14 cellular contexts compared by ENCODE assay signal in genomic region chr7:41824284-41824683, GRCh38.
A peak's percentile ranks its signal among the peaks of the same experiment; 100 is the strongest.
DNase-seq lines count a peak whose midpoint lies in the region; ATAC-seq, FAIRE-seq and TF ChIP-seq lines count a peak whose summit lies in the region.
"Had no signal": no experiment of that assay in that cellular context is flagged by ENCODE, and none has a peak within 500 bp of the region (broad histone marks: within the 10 kb centered on the region; RNA-seq: fewer than 3 reads in every experiment).

No MANE protein-coding gene starts in this region.

- no peak overlapping the region for H3K27ac ChIP-seq in endothelial cell of umbilical vein (ENCODE audit: insufficient read depth, low read depth, low read length)
- H3K27ac ChIP-seq in vagina: no peak overlapping the region
- H3K27ac ChIP-seq: suprapubic skin had no signal

- no peaks in the 10 kb centered on the region for H3K79me2 ChIP-seq in endothelial cell of umbilical vein (ENCODE audit: control insufficient read depth, insufficient read depth, low read length)

- ATAC-seq in GM21576 (IDR thresholded peaks at IDR 0.05; ENCODE audit: unreplicated experiment): no peak

- H3K4me1 ChIP-seq in endothelial cell of umbilical vein (ENCODE audit: control insufficient read depth, extremely low read depth, insufficient read depth, low read length) (no peaks in the 10 kb centered on the region), vagina (no peaks in the 10 kb centered on the region)
- H3K4me1 ChIP-seq: suprapubic skin had no signal

- no peak overlapping the region for H3K9ac ChIP-seq in endothelial cell of umbilical vein (replicated peaks; ENCODE audit: extremely low read depth, insufficient read depth, low read length)

- H3K9me1 ChIP-seq in endothelial cell of umbilical vein (replicated peaks; ENCODE audit: control insufficient read depth, extremely low read depth, insufficient read depth, low read length): no peaks in the 10 kb centered on the region

- no TSS peak for BruUV-seq in endothelial cell of umbilical vein (replicated peaks; lab: Mats Ljungman, UMichigan)

- TF ChIP-seq POLR2A in NB4 (IDR thresholded peaks at IDR 0.05; ENCODE audit: extremely low read depth, insufficient read length) (no peak), endothelial cell of umbilical vein (IDR thresholded peaks at IDR 0.05; ENCODE audit: low read depth, low read length) (no peak), vagina (IDR thresholded peaks at IDR 0.05) (no peak)

- intact Hi-C loops in endothelial cell of umbilical vein (cut with micrococcal nuclease): no loop called here
- intact Hi-C loops in vagina (cut with DNase I): no loop called here

- H3K36me3 ChIP-seq in endothelial cell of umbilical vein (ENCODE audit: control insufficient read depth in 2 of 2, extremely low read depth in 1 of 2, insufficient read depth in 2 of 2, low read length in 2 of 2) (no peaks in the 10 kb centered on the region), vagina (no peaks in the 10 kb centered on the region)
- H3K36me3 ChIP-seq: suprapubic skin had no signal

- H3K9me3 ChIP-seq in endothelial cell of umbilical vein (replicated peaks; ENCODE audit: control insufficient read depth, insufficient read depth, low read length) (no peaks in the 10 kb centered on the region), vagina (no peaks in the 10 kb centered on the region)
- H3K9me3 ChIP-seq: suprapubic skin had no signal

- CTCF ChIA-PET in endothelial cell of umbilical vein (lab: Charles Lee): no interaction called here

- no peaks in the 10 kb centered on the region for H3K27me3 ChIP-seq in endothelial cell of umbilical vein (ENCODE audit: control insufficient read depth in 2 of 2, insufficient read depth in 2 of 2, low read length in 2 of 2)
- no peaks in the 10 kb centered on the region for H3K27me3 ChIP-seq in vagina
- H3K27me3 ChIP-seq: suprapubic skin had no signal

- peak; percentile 18 for FAIRE-seq in endothelial cell of umbilical vein (lab: Jason Lieb, UNC)

- DNase-seq in A172 (ENCODE audit: low spot score) (peak; percentile 10), GM12865 (ENCODE audit: low read depth) (peak; percentile 13), NB4 (ENCODE audit: low read depth) (peak; percentile 82), endothelial cell of umbilical vein (ENCODE audit: low read depth, low spot score) (no peak), SHP77 treated with DMSO at 0.1 percent for 48 hours (lab: John Stamatoyannopoulos, UW) (no peak), vagina (ENCODE audit: extremely low spot score in 2 of 2) (no peak), NCI-H2227 (lab: John Stamatoyannopoulos, UW; ENCODE audit: unreplicated experiment) (no peak)
- DNase-seq: activated gamma-delta T cell treated with Interleukin-2 at 50 U/mL for 16 hours; AML-193; central memory CD4-positive, alpha-beta T cell; head of caudate nucleus; kidney glomerular epithelial cell had no signal

- no peak overlapping the region for H2AFZ ChIP-seq in endothelial cell of umbilical vein (ENCODE audit: low read depth, low read length)

- dilution Hi-C loops in endothelial cell of umbilical vein (cut with MboI; ENCODE audit: extremely low pct_ligation_motif_present, low sequenced_read_pairs): no loop called here

- no peak overlapping the region for H3K4me3 ChIP-seq in GM12865 (ENCODE audit: low read depth, low read length)
- no peak overlapping the region for H3K4me3 ChIP-seq in NB4 (ENCODE audit: low read depth, low read length)
- no peak overlapping the region for H3K4me3 ChIP-seq in endothelial cell of umbilical vein (replicated peaks in 1 of 3; ENCODE audit: insufficient read depth in 1 of 3, low read depth in 1 of 3, low read length in 3 of 3)
- H3K4me3 ChIP-seq in vagina: no peak overlapping the region
- H3K4me3 ChIP-seq: suprapubic skin had no signal

- H3K4me2 ChIP-seq in endothelial cell of umbilical vein (ENCODE audit: insufficient read depth, low read length): no peak overlapping the region

- no peaks in the 10 kb centered on the region for H4K20me1 ChIP-seq in endothelial cell of umbilical vein (replicated peaks; ENCODE audit: control insufficient read depth, extremely low read depth, insufficient read depth, low read length)

- POLR2A ChIA-PET in endothelial cell of umbilical vein (lab: Charles Lee): no interaction called here

- no peak for TF ChIP-seq CTCF in GM12865 (IDR thresholded peaks at IDR 0.05; ENCODE audit: insufficient read depth, low read depth, low read length, missing control alignments)
- TF ChIP-seq CTCF in NB4 (IDR thresholded peaks at IDR 0.05; ENCODE audit: low read depth, low read length): no peak
- TF ChIP-seq CTCF in endothelial cell of umbilical vein (IDR thresholded peaks at IDR 0.05; ENCODE audit: extremely low read depth in 1 of 2, insufficient read depth in 1 of 2, low read depth in 1 of 2, low read length in 2 of 2): no peak
- no peak for TF ChIP-seq CTCF in vagina (IDR thresholded peaks at IDR 0.05)

TF ChIP-seq in endothelial cell of umbilical vein, 7 proteins besides CTCF, POLR2A, EP300 and RAD21:
- TF ChIP-seq MAX (IDR thresholded peaks at IDR 0.05; ENCODE audit: insufficient read depth, insufficient read length) (no peak), FOS (IDR thresholded peaks at IDR 0.05; ENCODE audit: borderline replicate concordance, insufficient read depth, low read length) (peak; percentile 22)

Comparison
In these comparisons a context has a peak if more than half of its experiments do, and no peak if none do; other contexts are left out.
1. DNase-seq: peak in A172 (single experiment), GM12865 (single experiment) and NB4 (single experiment); none in endothelial cell of umbilical vein (single experiment), SHP77 treated with DMSO at 0.1 percent for 48 hours (single experiment), vagina (0 of 2) and NCI-H2227 (single experiment).